ENCODE assay signal across 33 cellular contexts in genomic region chr6:77055711-77056110, GRCh38.
"Had no signal": no experiment of that assay in that cellular context is flagged by ENCODE, and none has a peak within 500 bp of the region (broad histone marks: within the 10 kb centered on the region; RNA-seq: fewer than 3 reads in every experiment).

No MANE protein-coding gene starts in this region.

- H3K9me3 ChIP-seq: ascending aorta had no signal

- H3K36me3 ChIP-seq: ascending aorta, cardiac muscle cell had no signal

- H3K27me3 Mint-ChIP-seq: activated B cell treated with CpG ODN at 0.5 μM for 24 hours; activated CD4-positive, alpha-beta memory T cell treated with anti-CD3 and anti-CD28 coated beads for 36 hours; activated CD4-positive, alpha-beta T cell treated with anti-CD3 and anti-CD28 coated beads, Interleukin-2, amount 10 ng/mL, durations not matched to agents 24 days and 14 days; activated CD8-positive, alpha-beta T cell treated with anti-CD3 and anti-CD28 coated beads for 36 hours; activated naive CD4-positive, alpha-beta T cell treated with anti-CD3 and anti-CD28 coated beads, Interleukin-2, amount 10 ng/mL, durations not matched to agents 7 days and 5 days; activated naive CD4-positive, alpha-beta T cell treated with anti-CD3 and anti-CD28 coated beads, Interleukin-2, amount 50 U/mL, for 24 hours; activated naive CD8-positive, alpha-beta T cell; activated naive CD8-positive, alpha-beta T cell treated with anti-CD3 and anti-CD28 coated beads, Interleukin-2, amount 10 ng/mL, durations not matched to agents 7 days and 5 days; activated naive CD8-positive, alpha-beta T cell treated with anti-CD3 and anti-CD28 coated beads, Interleukin-2, amount 50 U/mL, for 24 hours; activated T-helper 17 cell treated with anti-CD3 and anti-CD28 coated beads, Interleukin-2, amount 50 U/mL, for 72 hours; central memory CD8-positive, alpha-beta T cell; T-helper 17 cell had no signal

- DNase-seq: activated B cell treated with CpG ODN at 0.5 μM for 24 hours; activated CD4-positive, alpha-beta memory T cell treated with anti-CD3 and anti-CD28 coated beads for 36 hours; activated CD4-positive, alpha-beta T cell treated with anti-CD3 and anti-CD28 coated beads for 4 hours; activated CD4-positive, alpha-beta T cell treated with anti-CD3 and anti-CD28 coated beads, Interleukin-2, amount 10 ng/mL, durations not matched to agents 24 days and 14 days; activated CD4-positive, alpha-beta T cell treated with anti-CD3 and anti-CD28 coated beads, Interleukin-2, amount 50 U/mL, for 1 hour; activated CD4-positive, alpha-beta T cell treated with anti-CD3 and anti-CD28 coated beads, Interleukin-2, amount 50 U/mL, for 4 hours; activated CD4-positive, CD25-positive, alpha-beta regulatory T cell treated with anti-CD3 and anti-CD28 coated beads, Interleukin-2, amount 50 U/mL, for 72 hours; activated CD8-positive, alpha-beta memory T cell treated with anti-CD3 and anti-CD28 coated beads, Interleukin-2, amount 50 U/mL, for 4 hours; activated CD8-positive, alpha-beta T cell treated with anti-CD3 and anti-CD28 coated beads for 36 hours; activated gamma-delta T cell; activated naive CD4-positive, alpha-beta T cell treated with anti-CD3 and anti-CD28 coated beads, Interleukin-2, amount 10 ng/mL, durations not matched to agents 7 days and 5 days; activated naive CD4-positive, alpha-beta T cell treated with Interleukin-2 at 50 U/mL for 16 hours; activated naive CD8-positive, alpha-beta T cell treated with anti-CD3 and anti-CD28 coated beads, Interleukin-2, amount 10 ng/mL, durations not matched to agents 7 days and 5 days; activated naive CD8-positive, alpha-beta T cell treated with anti-CD3 and anti-CD28 coated beads, Interleukin-2, amount 50 U/mL, for 24 hours; activated T-cell treated with anti-CD3 and anti-CD28 coated beads for 4 hours; activated T-cell treated with anti-CD3 and anti-CD28 coated beads, Interleukin-2, amount 50 U/mL, for 1 hour; activated T-cell treated with anti-CD3 and anti-CD28 coated beads, Interleukin-2, amount 50 U/mL, for 4 hours; activated T-cell treated with anti-CD3 and anti-CD28 coated beads, Interleukin-2, amount 50 U/mL, for 72 hours; amygdala; anterior cingulate cortex; caudate nucleus; cerebellar nuclear complex; T-helper 17 cell; T1000 had no signal

- H3K36me3 Mint-ChIP-seq: activated CD4-positive, alpha-beta memory T cell treated with anti-CD3 and anti-CD28 coated beads for 36 hours; activated naive CD4-positive, alpha-beta T cell treated with anti-CD3 and anti-CD28 coated beads, Interleukin-2, amount 10 ng/mL, durations not matched to agents 7 days and 5 days; activated naive CD4-positive, alpha-beta T cell treated with anti-CD3 and anti-CD28 coated beads, Interleukin-2, amount 50 U/mL, for 24 hours; activated naive CD8-positive, alpha-beta T cell; activated naive CD8-positive, alpha-beta T cell treated with anti-CD3 and anti-CD28 coated beads, Interleukin-2, amount 10 ng/mL, durations not matched to agents 7 days and 5 days; brain had no signal

- H3K4me1 Mint-ChIP-seq: activated B cell treated with CpG ODN at 0.5 μM for 24 hours; activated CD4-positive, alpha-beta T cell treated with anti-CD3 and anti-CD28 coated beads, Interleukin-2, amount 10 ng/mL, durations not matched to agents 24 days and 14 days; activated naive CD4-positive, alpha-beta T cell treated with anti-CD3 and anti-CD28 coated beads, Interleukin-2, amount 10 ng/mL, durations not matched to agents 7 days and 5 days; activated naive CD4-positive, alpha-beta T cell treated with anti-CD3 and anti-CD28 coated beads, Interleukin-2, amount 50 U/mL, for 24 hours; activated naive CD8-positive, alpha-beta T cell treated with anti-CD3 and anti-CD28 coated beads, Interleukin-2, amount 10 ng/mL, durations not matched to agents 7 days and 5 days; activated naive CD8-positive, alpha-beta T cell treated with anti-CD3 and anti-CD28 coated beads, Interleukin-2, amount 50 U/mL, for 24 hours; activated T-helper 17 cell treated with anti-CD3 and anti-CD28 coated beads, Interleukin-2, amount 50 U/mL, for 72 hours; brain; central memory CD8-positive, alpha-beta T cell; T-helper 17 cell had no signal

- H3K27me3 ChIP-seq: ascending aorta, cardiac muscle cell had no signal

- H3K4me1 ChIP-seq: ascending aorta had no signal

- H3K27ac ChIP-seq: ascending aorta, cardiac muscle cell, VCaP had no signal

- ATAC-seq: activated CD8-positive, alpha-beta T cell treated with anti-CD3 and anti-CD28 coated beads for 36 hours; activated naive CD8-positive, alpha-beta T cell treated with anti-CD3 and anti-CD28 coated beads, Interleukin-2, amount 50 U/mL, for 24 hours; activated T-cell treated with anti-CD3 and anti-CD28 coated beads, Interleukin-2, amount 50 U/mL, for 4 hours; activated T-cell treated with anti-CD3 and anti-CD28 coated beads, Interleukin-2, amount 50 U/mL, for 72 hours; activated T-helper 17 cell treated with anti-CD3 and anti-CD28 coated beads, Interleukin-2, amount 50 U/mL, for 72 hours; T-helper 17 cell had no signal

- H3K4me3 Mint-ChIP-seq: activated B cell treated with CpG ODN at 0.5 μM for 24 hours; activated CD4-positive, alpha-beta memory T cell treated with anti-CD3 and anti-CD28 coated beads for 36 hours; activated CD4-positive, alpha-beta T cell treated with anti-CD3 and anti-CD28 coated beads, Interleukin-2, amount 10 ng/mL, durations not matched to agents 24 days and 14 days; activated CD8-positive, alpha-beta T cell treated with anti-CD3 and anti-CD28 coated beads for 36 hours; activated naive CD4-positive, alpha-beta T cell treated with anti-CD3 and anti-CD28 coated beads, Interleukin-2, amount 10 ng/mL, durations not matched to agents 7 days and 5 days; activated naive CD4-positive, alpha-beta T cell treated with anti-CD3 and anti-CD28 coated beads, Interleukin-2, amount 50 U/mL, for 24 hours; activated naive CD8-positive, alpha-beta T cell; activated naive CD8-positive, alpha-beta T cell treated with anti-CD3 and anti-CD28 coated beads, Interleukin-2, amount 10 ng/mL, durations not matched to agents 7 days and 5 days; activated naive CD8-positive, alpha-beta T cell treated with anti-CD3 and anti-CD28 coated beads, Interleukin-2, amount 50 U/mL, for 24 hours; activated T-cell treated with anti-CD3 and anti-CD28 coated beads, Interleukin-2, amount 50 U/mL, for 4 hours; activated T-cell treated with anti-CD3 and anti-CD28 coated beads, Interleukin-2, amount 50 U/mL, for 72 hours; activated T-helper 1 cell treated with anti-CD3 and anti-CD28 coated beads, Interleukin-12 subunit alpha, Interleukin-12 subunit beta, Interleukin-2, Interleukin-4 antibody, amounts not matched to agents 30 ng/mL and 10 ng/mL and 1 ng/mL, durations not matched to agents 14 hours and 24 hours and 36 hours; activated T-helper 17 cell treated with anti-CD3 and anti-CD28 coated beads, Interleukin-2, amount 50 U/mL, for 72 hours; brain; central memory CD8-positive, alpha-beta T cell; T-helper 17 cell had no signal

- H3K4me3 ChIP-seq: ascending aorta, cardiac muscle cell had no signal

- H3K27ac Mint-ChIP-seq: activated B cell treated with CpG ODN at 0.5 μM for 24 hours; activated CD4-positive, alpha-beta memory T cell treated with anti-CD3 and anti-CD28 coated beads for 36 hours; activated CD4-positive, alpha-beta T cell treated with anti-CD3 and anti-CD28 coated beads, Interleukin-2, amount 10 ng/mL, durations not matched to agents 24 days and 14 days; activated CD8-positive, alpha-beta T cell treated with anti-CD3 and anti-CD28 coated beads for 36 hours; activated naive CD4-positive, alpha-beta T cell treated with anti-CD3 and anti-CD28 coated beads, Interleukin-2, amount 10 ng/mL, durations not matched to agents 7 days and 5 days; activated naive CD4-positive, alpha-beta T cell treated with anti-CD3 and anti-CD28 coated beads, Interleukin-2, amount 50 U/mL, for 24 hours; activated naive CD8-positive, alpha-beta T cell; activated naive CD8-positive, alpha-beta T cell treated with anti-CD3 and anti-CD28 coated beads, Interleukin-2, amount 10 ng/mL, durations not matched to agents 7 days and 5 days; activated naive CD8-positive, alpha-beta T cell treated with anti-CD3 and anti-CD28 coated beads, Interleukin-2, amount 50 U/mL, for 24 hours; activated T-cell treated with anti-CD3 and anti-CD28 coated beads, Interleukin-2, amount 50 U/mL, for 72 hours; activated T-helper 1 cell treated with anti-CD3 and anti-CD28 coated beads, Interleukin-12 subunit alpha, Interleukin-12 subunit beta, Interleukin-2, Interleukin-4 antibody, amounts not matched to agents 30 ng/mL and 10 ng/mL and 1 ng/mL, durations not matched to agents 14 hours and 24 hours and 36 hours; activated T-helper 17 cell treated with anti-CD3 and anti-CD28 coated beads, Interleukin-2, amount 50 U/mL, for 72 hours; brain; T-helper 17 cell had no signal
